Comparison of ENCODE assay signal across 26 cellular contexts in genomic region chr3:172177803-172178316, GRCh38.
"Had no signal": no experiment of that assay in that cellular context is flagged by ENCODE, and none has a peak within 500 bp of the region (broad histone marks: within the 10 kb centered on the region; RNA-seq: fewer than 3 reads in every experiment).

No MANE protein-coding gene starts in this region.

- H3K36me3 ChIP-seq: breast epithelium, left lung, thoracic aorta, upper lobe of left lung, WERI-Rb-1 had no signal

- H3K27me3 Mint-ChIP-seq: activated naive CD8-positive, alpha-beta T cell treated with anti-CD3 and anti-CD28 coated beads for 36 hours; activated T-cell treated with anti-CD3 and anti-CD28 coated beads, Interleukin-2, amount 50 U/mL, for 24 hours; T-cell had no signal

- H3K27ac Mint-ChIP-seq: activated naive CD8-positive, alpha-beta T cell treated with anti-CD3 and anti-CD28 coated beads for 36 hours; activated T-cell treated with anti-CD3 and anti-CD28 coated beads, Interleukin-2, amount 50 U/mL, for 24 hours; activated T-helper 2 cell treated with anti-CD3 and anti-CD28 coated beads, Interferon-gamma antibody, Interleukin-2, Interleukin-4, amounts not matched to agents 10 μg/mL and 5 μg/mL and 100 μg/mL, durations not matched to agents 14 hours and 24 hours and 36 hours; nephron progenitor cell; T-cell had no signal

- H3K4me3 ChIP-seq: breast epithelium, hepatocyte, left lung, thoracic aorta, upper lobe of left lung had no signal

- H3K9me3 ChIP-seq: breast epithelium, left lung, thoracic aorta, upper lobe of left lung had no signal

- H3K4me2 ChIP-seq: hepatocyte had no signal

- H2AFZ ChIP-seq: hepatocyte had no signal

- DNase-seq: activated CD4-positive, alpha-beta T cell treated with anti-CD3 and anti-CD28 coated beads for 1 hour; activated CD4-positive, alpha-beta T cell treated with anti-CD3 and anti-CD28 coated beads, Interleukin-2, amount 50 U/mL, for 1 hour; activated CD8-positive, alpha-beta memory T cell treated with anti-CD3 and anti-CD28 coated beads, Interleukin-2, amount 50 U/mL, for 4 hours; activated naive CD4-positive, alpha-beta T cell treated with Interleukin-2 at 50 U/mL for 16 hours; activated naive CD8-positive, alpha-beta T cell treated with anti-CD3 and anti-CD28 coated beads for 36 hours; activated T-cell treated with anti-CD3 and anti-CD28 coated beads, Interleukin-2, amount 50 U/mL, for 24 hours; cerebellar nuclear complex; cortex of kidney; effector CD4-positive, alpha-beta T cell; foreskin melanocyte; kidney glomerular epithelial cell; left lung; nephron progenitor cell; nucleus accumbens; posterior cingulate gyrus; stimulated activated CD4-positive, alpha-beta T cell treated with anti-CD3 and anti-CD28 coated beads, Interleukin-4, amount 100 ng/mL, for 1 hour; stimulated activated naive CD4-positive, alpha-beta T cell treated with Interleukin-2 at 50 U/mL for 16 hours; T-cell; upper lobe of left lung; WERI-Rb-1 had no signal

- H3K4me3 Mint-ChIP-seq: activated naive CD8-positive, alpha-beta T cell treated with anti-CD3 and anti-CD28 coated beads for 36 hours; activated T-cell treated with anti-CD3 and anti-CD28 coated beads, Interleukin-2, amount 50 U/mL, for 24 hours; nephron progenitor cell; T-cell had no signal

- ATAC-seq: esophagus mucosa, left lung, sciatic nerve, T-cell had no signal

- H3K27ac ChIP-seq: breast epithelium, hepatocyte, thoracic aorta, upper lobe of left lung, WERI-Rb-1 had no signal

- H3K27me3 ChIP-seq: breast epithelium, hepatocyte, left lung, upper lobe of left lung had no signal

- H3K9me3 Mint-ChIP-seq: activated naive CD8-positive, alpha-beta T cell treated with anti-CD3 and anti-CD28 coated beads for 36 hours; activated T-cell treated with anti-CD3 and anti-CD28 coated beads, Interleukin-2, amount 50 U/mL, for 24 hours; activated T-helper 2 cell treated with anti-CD3 and anti-CD28 coated beads, Interferon-gamma antibody, Interleukin-2, Interleukin-4, amounts not matched to agents 10 μg/mL and 5 μg/mL and 100 μg/mL, durations not matched to agents 14 hours and 24 hours and 36 hours; nephron progenitor cell; T-cell had no signal
